11 cellular contexts compared by ENCODE assay signal in genomic region chr15:99438691-99439523, GRCh38.
A peak's percentile ranks its signal among the peaks of the same experiment; 100 is the strongest.
DNase-seq lines count a peak whose midpoint lies in the region; ATAC-seq and TF ChIP-seq lines count a peak whose summit lies in the region.
"Had no signal": no experiment of that assay in that cellular context is flagged by ENCODE, and none has a peak within 500 bp of the region (broad histone marks: within the 10 kb centered on the region; RNA-seq: fewer than 3 reads in every experiment).

No MANE protein-coding gene starts in this region.

- H3K4me1 ChIP-seq in aorta (ENCODE audit: control insufficient read depth in 1 of 2, insufficient read depth in 2 of 2, low read length in 2 of 2), result peaks cover 0 to 1% of the 10 kb centered on the region in 2 donors

- H3K36me3 ChIP-seq in aorta (ENCODE audit: control insufficient read depth in 1 of 2, insufficient read depth in 2 of 2, low read length in 1 of 2), result no peaks in the 10 kb centered on the region
- H3K36me3 ChIP-seq: SJSA1 had no signal

- no peak overlapping the region for H3K4me3 ChIP-seq in aorta (ENCODE audit: low read length in 2 of 2)
- H3K4me3 ChIP-seq: body of pancreas, SJSA1 had no signal

- H3K27ac ChIP-seq in aorta (ENCODE audit: low read depth in 1 of 2, low read length in 2 of 2), result peak overlapping the region; percentile 84 to 90
- H3K27ac ChIP-seq: body of pancreas, SJSA1 had no signal

- peak in 4 of 6 experiments; percentile 19 to 28 (median 26) for DNase-seq in stimulated activated naive CD4-positive, alpha-beta T cell (lab: John Stamatoyannopoulos, UW)
- no peak for DNase-seq in stimulated activated naive CD4-positive, alpha-beta T cell treated with Interleukin-2 at 50 U/mL for 16 hours (lab: John Stamatoyannopoulos, UW)
- DNase-seq in dermis blood vessel endothelial cell, result peak; percentile 40
- DNase-seq in nephron progenitor cell, result no peak
- peak; percentile 48 to 59 for DNase-seq in aorta
- no peak for DNase-seq in middle frontal gyrus (ENCODE audit: extremely low spot score, low spot score)
- no peak for DNase-seq in HuH-7.5 (ENCODE audit: low spot score)
- DNase-seq in superior temporal gyrus (ENCODE audit: extremely low spot score), result no peak
- DNase-seq: CD4-positive, CD25-positive, alpha-beta regulatory T cell had no signal

- H3K9me3 ChIP-seq in aorta (ENCODE audit: control insufficient read depth, low read length), result no peaks in the 10 kb centered on the region
- H3K9me3 ChIP-seq: body of pancreas, SJSA1 had no signal

- H3K9me3 Mint-ChIP-seq in nephron progenitor cell, result no peaks in the 10 kb centered on the region

- ATAC-seq in aorta (ENCODE audit: low FRiP score), result no peak
- ATAC-seq: body of pancreas had no signal

- H3K4me1 Mint-ChIP-seq in nephron progenitor cell, result peaks cover 64% of the 10 kb centered on the region

- TF ChIP-seq CTCF in nephron progenitor cell (IDR thresholded peaks at IDR 0.05), result no peak

- no peaks in the 10 kb centered on the region for H3K27me3 ChIP-seq in aorta (ENCODE audit: control insufficient read depth in 1 of 2, insufficient read depth in 2 of 2, low read length in 1 of 2)
- H3K27me3 ChIP-seq: body of pancreas, SJSA1 had no signal

- intact Hi-C loops in aorta (cut with DNase I), result no loop called here

- H3K4me3 Mint-ChIP-seq in nephron progenitor cell, result peak overlapping the region; percentile 44

- H3K27ac Mint-ChIP-seq in nephron progenitor cell, result peak overlapping the region; percentile 71

- WGBS in aorta, 2 donors, result 51% methylated on average over 24 of the region's 24 CpGs

- no peaks in the 10 kb centered on the region for H3K27me3 Mint-ChIP-seq in nephron progenitor cell (ENCODE audit: low read depth, poor library complexity)
- H3K27me3 Mint-ChIP-seq: CD4-positive, CD25-positive, alpha-beta regulatory T cell had no signal

- H3K36me3 Mint-ChIP-seq in nephron progenitor cell (ENCODE audit: low read depth), result no peaks in the 10 kb centered on the region
- H3K36me3 Mint-ChIP-seq: CD4-positive, CD25-positive, alpha-beta regulatory T cell had no signal

Comparison
In these comparisons a context has a peak if more than half of its experiments do, and no peak if none do; other contexts are left out.
1. DNase-seq: peak in stimulated activated naive CD4-positive, alpha-beta T cell (4 of 6), dermis blood vessel endothelial cell (single experiment) and aorta (2 of 2); none in stimulated activated naive CD4-positive, alpha-beta T cell treated with Interleukin-2 at 50 U/mL for 16 hours (single experiment), nephron progenitor cell (single experiment), middle frontal gyrus (single experiment), HuH-7.5 (single experiment) and superior temporal gyrus (single experiment).